ENCODE assay signal across 9 cellular contexts in the genomic region with DNA sequence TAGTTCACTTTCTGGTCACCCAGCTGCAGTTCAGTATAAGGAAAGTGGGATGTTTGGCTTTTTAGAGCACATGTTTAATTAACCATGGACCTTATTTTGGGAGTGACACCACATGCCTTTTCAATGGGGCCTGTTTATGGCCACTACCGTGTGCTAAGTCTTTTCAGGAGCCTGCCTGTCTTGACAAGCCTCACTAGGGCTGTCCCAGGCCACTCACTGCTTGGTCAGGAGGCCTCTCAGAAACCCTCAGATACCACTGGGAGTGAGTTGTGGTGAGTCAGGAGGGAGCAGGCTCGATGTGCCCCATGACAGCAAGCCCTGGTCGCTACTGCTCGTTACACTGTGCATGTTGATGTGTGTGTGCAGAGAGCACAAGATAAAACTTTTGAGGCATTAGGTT.
DNase-seq lines count a peak whose midpoint lies in the region; ATAC-seq, FAIRE-seq and TF ChIP-seq lines count a peak whose summit lies in the region.
"Had no signal": no experiment of that assay in that cellular context is flagged by ENCODE, and none has a peak within 500 bp of the region (broad histone marks: within the 10 kb centered on the region; RNA-seq: fewer than 3 reads in every experiment).

No MANE protein-coding gene starts in this region.

- no peaks in the 10 kb centered on the region for H3K36me3 ChIP-seq in breast epithelium

- POLR2A ChIA-PET in MCF 10A (lab: Yijun Ruan, JAX): interaction anchor here (0.6 to 4.7 kb wide), 6 partner anchors 12 to 392 kb away, joined by 3 to 28 read pairs (median 6); no protein-coding TSS in a partner anchor

- CTCF ChIA-PET in MCF 10A (lab: Yijun Ruan, JAX): interaction anchor here (0.6 to 0.7 kb wide), 2 partner anchors 200 to 463 kb away, joined by 3 to 4 read pairs; no protein-coding TSS in a partner anchor

- H3K27me3 Mint-ChIP-seq in MCF 10A (ENCODE audit: insufficient read depth, unreplicated experiment): no peaks in the 10 kb centered on the region

- DNase-seq in MCF 10A (ENCODE audit: unreplicated experiment) (peak; percentile 88), breast epithelium (ENCODE audit: low spot score in 2 of 2) (no peak), SW480 (ENCODE audit: low spot score) (peak; percentile 23), fibroblast of the aortic adventitia (ENCODE audit: low read depth) (peak; percentile 65), substantia nigra (lab: John Stamatoyannopoulos, UW) (peak in 1 of 49 donors; percentile 15), urothelium cell line (ENCODE audit: low spot score) (no peak), posterior vena cava (ENCODE audit: low spot score) (no peak)
- DNase-seq: kidney had no signal

- peaks cover 0 to 5% of the 10 kb centered on the region in 2 donors for H3K4me1 ChIP-seq in breast epithelium

- no peaks in the 10 kb centered on the region for H3K27me3 ChIP-seq in breast epithelium

- no peaks in the 10 kb centered on the region for H3K9me3 Mint-ChIP-seq in MCF 10A (ENCODE audit: unreplicated experiment)

- no peak overlapping the region for H3K4me3 ChIP-seq in breast epithelium
- no peak overlapping the region for H3K4me3 ChIP-seq in fibroblast of the aortic adventitia (ENCODE audit: low read depth, low read length)

- peak overlapping the region; percentile 21 for H3K4me3 Mint-ChIP-seq in MCF 10A (ENCODE audit: unreplicated experiment)

- H3K36me3 Mint-ChIP-seq in MCF 10A (ENCODE audit: insufficient read depth, unreplicated experiment): peaks cover 6% of the 10 kb centered on the region

- no peak for FAIRE-seq in urothelium cell line (lab: Jason Lieb, UNC)
- FAIRE-seq: kidney had no signal

- H3K27ac Mint-ChIP-seq in MCF 10A (ENCODE audit: low read depth, unreplicated experiment): peak overlapping the region; percentile 75

- ATAC-seq in HG03045 (IDR thresholded peaks at IDR 0.05; ENCODE audit: unreplicated experiment): no peak

- intact Hi-C loops in MCF 10A (cut with micrococcal nuclease): no loop called here
- intact Hi-C loops in breast epithelium (cut with DNase I; ENCODE audit: low total_unique reads): no loop called here
- intact Hi-C loops in posterior vena cava (cut with DNase I): no loop called here

- no peaks in the 10 kb centered on the region for H3K9me3 ChIP-seq in breast epithelium

- TF ChIP-seq CTCF in MCF 10A (IDR thresholded peaks at IDR 0.05; ENCODE audit: unreplicated experiment) (no peak), breast epithelium (IDR thresholded peaks at IDR 0.05) (no peak), fibroblast of the aortic adventitia (IDR thresholded peaks at IDR 0.05; ENCODE audit: insufficient read depth, low read length) (no peak)

- TF ChIP-seq POLR2A in breast epithelium (IDR thresholded peaks at IDR 0.05): no peak

- peak overlapping the region in 1 of 2 donors; percentile 34 for H3K27ac ChIP-seq in breast epithelium
- peak overlapping the region; percentile 79 for H3K27ac ChIP-seq in substantia nigra (ENCODE audit: low read depth, low read length, poor library complexity, severe bottlenecking)

- peaks cover 71% of the 10 kb centered on the region for H3K4me1 Mint-ChIP-seq in MCF 10A (ENCODE audit: insufficient read depth, unreplicated experiment)

- BruUV-seq in MCF 10A (replicated peaks; lab: Mats Ljungman, UMichigan): no TSS peak

Comparison
In these comparisons a context has a peak if more than half of its experiments do, and no peak if none do; other contexts are left out.
1. DNase-seq: peak in MCF 10A (single experiment), SW480 (single experiment) and fibroblast of the aortic adventitia (single experiment); none in breast epithelium (0 of 2), urothelium cell line (single experiment) and posterior vena cava (single experiment).